15 cellular contexts compared by ENCODE assay signal in the genomic region with DNA sequence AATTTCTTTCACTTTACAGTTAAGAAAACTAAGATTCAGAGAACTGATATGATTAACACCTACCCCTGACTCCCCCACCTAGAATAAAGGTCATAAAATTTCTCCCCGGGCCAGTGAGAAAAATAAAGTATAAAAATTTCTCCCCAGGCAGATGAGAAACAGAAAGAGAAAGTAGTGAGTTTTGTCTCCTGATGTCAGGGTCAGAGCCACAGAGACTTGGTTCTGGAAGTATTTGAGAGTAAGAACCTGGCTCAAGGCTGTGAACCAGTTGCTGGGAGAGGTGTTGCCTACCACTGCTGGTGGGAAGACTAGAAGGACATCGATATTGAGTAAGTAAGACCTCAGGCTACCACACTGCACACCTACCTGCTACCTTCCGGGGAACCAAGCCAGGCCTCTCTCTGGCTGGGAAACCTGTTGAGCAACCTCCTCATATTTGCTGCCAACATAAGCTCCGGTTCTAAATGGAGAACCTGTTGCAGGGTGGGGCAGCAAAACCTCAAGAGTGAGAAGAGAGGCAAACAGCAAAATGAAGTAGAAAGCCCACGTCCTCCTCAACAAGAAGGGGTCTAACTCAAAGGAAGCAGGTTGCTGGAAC.
A peak's percentile ranks its signal among the peaks of the same experiment; 100 is the strongest.
DNase-seq lines count a peak whose midpoint lies in the region; ATAC-seq and TF ChIP-seq lines count a peak whose summit lies in the region.
"Had no signal": no experiment of that assay in that cellular context is flagged by ENCODE, and none has a peak within 500 bp of the region (broad histone marks: within the 10 kb centered on the region; RNA-seq: fewer than 3 reads in every experiment).

No MANE protein-coding gene starts in this region.

- H3K36me3 ChIP-seq in lower lobe of right lung, result no peaks in the 10 kb centered on the region
- H3K36me3 ChIP-seq: uterus had no signal

- DNase-seq in ELF-1 (ENCODE audit: low read depth, low spot score), result peak; percentile 69
- DNase-seq in NOMO-1 treated with DMSO at 0.1 percent for 48 hours (lab: John Stamatoyannopoulos, UW; ENCODE audit: unreplicated experiment), result peak; percentile 76
- peak; percentile 58 for DNase-seq in lower lobe of right lung
- no peak for DNase-seq in nucleus accumbens (lab: John Stamatoyannopoulos, UW)
- DNase-seq in activated CD8-positive, alpha-beta memory T cell treated with anti-CD3 and anti-CD28 coated beads, Interleukin-2, amount 50 U/mL, for 4 hours, result no peak
- no peak for DNase-seq in kidney glomerular epithelial cell (lab: John Stamatoyannopoulos, UW)
- DNase-seq: activated CD4-positive, alpha-beta T cell treated with anti-CD3 and anti-CD28 coated beads for 1 hour; activated effector memory CD4-positive, alpha-beta T cell treated with Interleukin-2 at 50 U/mL for 16 hours; GOT3; NCI-H1436; RPMI8226; uterus had no signal

- no peaks in the 10 kb centered on the region for H3K27me3 ChIP-seq in lower lobe of right lung (ENCODE audit: low read depth)
- H3K27me3 ChIP-seq: BLaER1, uterus had no signal

- no peak for TF ChIP-seq CTCF in lower lobe of right lung (IDR thresholded peaks at IDR 0.05)

- ATAC-seq in GM21786 (IDR thresholded peaks at IDR 0.05; ENCODE audit: unreplicated experiment) (peak; percentile 58), lower lobe of right lung (peak; percentile 80 to 95), HG02588 (IDR thresholded peaks at IDR 0.05; ENCODE audit: unreplicated experiment) (no peak)

- no peaks in the 10 kb centered on the region for H3K9me3 ChIP-seq in lower lobe of right lung
- H3K9me3 ChIP-seq: uterus had no signal

- H3K4me1 ChIP-seq in lower lobe of right lung, result no peaks in the 10 kb centered on the region
- H3K4me1 ChIP-seq: uterus had no signal

- intact Hi-C loops in lower lobe of right lung (cut with DNase I), result no loop called here

- H3K27ac ChIP-seq in lower lobe of right lung, result no peak overlapping the region
- H3K27ac ChIP-seq: uterus had no signal

- no peak overlapping the region for H3K4me3 ChIP-seq in lower lobe of right lung
- H3K4me3 ChIP-seq: BLaER1, uterus had no signal

Comparison
In these comparisons a context has a peak if more than half of its experiments do, and no peak if none do; other contexts are left out.
1. DNase-seq: peak in ELF-1 (single experiment), NOMO-1 treated with DMSO at 0.1 percent for 48 hours (single experiment) and lower lobe of right lung (single experiment); none in nucleus accumbens (0 of 56), activated CD8-positive, alpha-beta memory T cell treated with anti-CD3 and anti-CD28 coated beads, Interleukin-2, amount 50 U/mL, for 4 hours (single experiment) and kidney glomerular epithelial cell (single experiment).